8 cellular contexts compared by ENCODE assay signal in genomic region chr6:166275714-166276166, GRCh38. TPM values are rescaled to one million over a fixed set of nuclear protein-coding genes. Genes with fewer than 3 reads are reported as not detected.
DNase-seq lines count a peak whose midpoint lies in the region; ATAC-seq and TF ChIP-seq lines count a peak whose summit lies in the region.

No MANE protein-coding gene starts in this region.

- H3K79me2 ChIP-seq in osteoblast (ENCODE audit: insufficient read depth, low read length), result no peaks in the 10 kb centered on the region

- H3K9me3 ChIP-seq in osteoblast (ENCODE audit: low read depth, low read length) (no peaks in the 10 kb centered on the region), tibial artery (no peaks in the 10 kb centered on the region)

- DNase-seq in DMS153 (lab: John Stamatoyannopoulos, UW) (peak; percentile 43), RPMI8226 (peak; percentile 72), fibroblast of the conjunctiva (ENCODE audit: low read depth) (peak; percentile 6), osteoblast (ENCODE audit: insufficient read length, low spot score, missing footprints) (peak; percentile 97), tibial artery (peak; percentile 51 to 76)

- no peak overlapping the region for H3K27ac Mint-ChIP-seq in activated T-helper 17 cell treated with anti-CD3 and anti-CD28 coated beads, Interleukin-2, amount 50 U/mL, for 72 hours

- H3K36me3 Mint-ChIP-seq in activated T-helper 17 cell treated with anti-CD3 and anti-CD28 coated beads, Interleukin-2, amount 50 U/mL, for 72 hours (ENCODE audit: low read depth), result no peaks in the 10 kb centered on the region

- TF ChIP-seq CTCF in osteoblast (IDR thresholded peaks at IDR 0.05; ENCODE audit: extremely low read depth, low read depth, low read length), result peak; percentile 88
- TF ChIP-seq CTCF in tibial artery (IDR thresholded peaks at IDR 0.05), result peak; percentile 91 to 98

- no peaks in the 10 kb centered on the region for H3K4me1 Mint-ChIP-seq in activated T-helper 17 cell treated with anti-CD3 and anti-CD28 coated beads, Interleukin-2, amount 50 U/mL, for 72 hours

- H3K4me3 ChIP-seq in osteoblast (ENCODE audit: insufficient read depth, low read length) (no peak overlapping the region), tibial artery (no peak overlapping the region)

- H3K27me3 ChIP-seq in osteoblast (ENCODE audit: insufficient read depth, low read length) (no peaks in the 10 kb centered on the region), tibial artery (peaks cover 0 to 25% of the 10 kb centered on the region in 2 donors)

- H3K4me1 ChIP-seq in osteoblast (ENCODE audit: insufficient read depth, low read length) (peaks cover 6% of the 10 kb centered on the region), tibial artery (peaks cover 0 to 10% (median 1%) of the 10 kb centered on the region in 4 donors)

- no peaks in the 10 kb centered on the region for H4K20me1 ChIP-seq in osteoblast (ENCODE audit: insufficient read depth, low read length)

- H3K27me3 Mint-ChIP-seq in activated T-helper 17 cell treated with anti-CD3 and anti-CD28 coated beads, Interleukin-2, amount 50 U/mL, for 72 hours, result no peaks in the 10 kb centered on the region

- H3K27ac ChIP-seq in osteoblast (ENCODE audit: low read depth, low read length) (no peak overlapping the region), tibial artery (no peak overlapping the region)

- intact Hi-C loops in tibial artery (cut with DNase I; ENCODE audit: low total_unique reads), result no loop called here

- H3K36me3 ChIP-seq in osteoblast (ENCODE audit: insufficient read depth, low read length), result no peaks in the 10 kb centered on the region
- H3K36me3 ChIP-seq in tibial artery, result no peaks in the 10 kb centered on the region

- ATAC-seq in GM19463 (IDR thresholded peaks at IDR 0.05; ENCODE audit: unreplicated experiment) (peak; percentile 84), HG03521 (IDR thresholded peaks at IDR 0.05; ENCODE audit: unreplicated experiment) (peak; percentile 76)
- ATAC-seq in activated T-helper 17 cell treated with anti-CD3 and anti-CD28 coated beads, Interleukin-2, amount 50 U/mL, for 72 hours (replicated peaks), result peak; percentile 72

- no peak overlapping the region for H2AFZ ChIP-seq in osteoblast (ENCODE audit: low read length)

- H3K4me2 ChIP-seq in osteoblast (ENCODE audit: insufficient read depth, low read length), result no peak overlapping the region

- H3K9me3 Mint-ChIP-seq in activated T-helper 17 cell treated with anti-CD3 and anti-CD28 coated beads, Interleukin-2, amount 50 U/mL, for 72 hours, result no peaks in the 10 kb centered on the region

- H3K4me3 Mint-ChIP-seq in activated T-helper 17 cell treated with anti-CD3 and anti-CD28 coated beads, Interleukin-2, amount 50 U/mL, for 72 hours, result no peak overlapping the region

RNA-seq across cellular contexts. Expression of gene PRR18, which starts 32.5 kb away (rescaled TPM):
- not detected for total RNA-seq in activated T-helper 17 cell treated with anti-CD3 and anti-CD28 coated beads, Interleukin-2, amount 50 U/mL, for 72 hours
- total RNA-seq in osteoblast, result 0.29 TPM in 1 of 2 replicates, not detected in the other

Comparison
In these comparisons a context has a peak if more than half of its experiments do, and no peak if none do; other contexts are left out.
1. DNase-seq: peak in every context shown above with its lines; median percentile 97 in osteoblast; 72 in RPMI8226; 64 in tibial artery; 43 in DMS153; 6 in fibroblast of the conjunctiva.